ENCODE assay signal across 24 cellular contexts in the genomic region with DNA sequence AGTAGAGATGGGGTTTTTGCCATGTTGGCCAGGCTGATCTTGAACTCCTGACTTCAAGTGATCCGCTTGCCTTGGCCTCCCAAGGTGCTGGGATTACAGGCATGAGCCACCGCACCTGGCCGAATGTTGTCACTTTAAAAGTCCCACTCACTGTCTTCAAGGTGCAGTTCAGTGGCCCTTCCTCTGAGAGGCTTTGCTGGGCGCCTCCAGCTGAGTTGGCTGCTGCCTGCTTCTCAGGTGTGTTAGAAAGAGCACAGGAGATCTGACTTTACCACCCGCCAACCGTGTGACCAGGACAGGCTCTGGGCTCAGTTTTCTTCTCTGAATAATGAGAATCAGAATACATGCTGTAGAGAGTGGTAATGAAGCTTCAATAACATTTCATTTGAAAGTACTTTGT.
A peak's percentile ranks its signal among the peaks of the same experiment; 100 is the strongest.
DNase-seq lines count a peak whose midpoint lies in the region; ATAC-seq and TF ChIP-seq lines count a peak whose summit lies in the region.
"Had no signal": no experiment of that assay in that cellular context is flagged by ENCODE, and none has a peak within 500 bp of the region (broad histone marks: within the 10 kb centered on the region; RNA-seq: fewer than 3 reads in every experiment).

No MANE protein-coding gene starts in this region.

- H3K27me3 ChIP-seq in H7 (ENCODE audit: control insufficient read depth, insufficient read depth, low read length) (no peaks in the 10 kb centered on the region), parathyroid adenoma (ENCODE audit: control insufficient read depth, insufficient read depth, low read length) (no peaks in the 10 kb centered on the region)
- H3K27me3 ChIP-seq: BE2C; BLaER1 treated with 17β-estradiol and CSF1 and Interleukin-3, amounts not matched to agents 10 nM and 100 nM had no signal

- peaks cover 6% of the 10 kb centered on the region; the same call in 1 of the 2 replicates for H3K4me1 Mint-ChIP-seq in WTC11
- H3K4me1 Mint-ChIP-seq: CD14-positive monocyte; CD8-positive, alpha-beta memory T cell had no signal

- peak overlapping the region; percentile 52 for H3K27ac ChIP-seq in parathyroid adenoma
- H3K27ac ChIP-seq: A549; BLaER1 treated with 17β-estradiol and CSF1 and Interleukin-3, amounts not matched to agents 10 nM and 100 nM had no signal

- H3K9ac ChIP-seq in parathyroid adenoma, result no peak overlapping the region
- H3K9ac ChIP-seq: BLaER1 treated with 17β-estradiol and CSF1 and Interleukin-3, amounts not matched to agents 10 nM and 100 nM had no signal

- no peaks in the 10 kb centered on the region for H3K9me3 ChIP-seq in parathyroid adenoma (ENCODE audit: control insufficient read depth, low read length)
- H3K9me3 ChIP-seq: A549; BE2C; BLaER1 treated with 17β-estradiol and CSF1 and Interleukin-3, amounts not matched to agents 10 nM and 100 nM; HAP-1 had no signal

- CTCF ChIA-PET in WTC11 (lab: Charles Lee), result no interaction called here

- H3K36me3 ChIP-seq in H7 (replicated peaks; ENCODE audit: control insufficient read depth, insufficient read depth, low read length), result no peaks in the 10 kb centered on the region
- H3K36me3 ChIP-seq in parathyroid adenoma (ENCODE audit: control insufficient read depth, insufficient read depth, low read length), result no peaks in the 10 kb centered on the region
- H3K36me3 ChIP-seq: HAP-1 had no signal

- H3K4me1 ChIP-seq in parathyroid adenoma, result peaks cover 4% of the 10 kb centered on the region
- H3K4me1 ChIP-seq: A549, HAP-1 had no signal

- H3K79me2 ChIP-seq in parathyroid adenoma, result no peaks in the 10 kb centered on the region

- POLR2A ChIA-PET in WTC11 (lab: Charles Lee), result no interaction called here

- H3K36me3 Mint-ChIP-seq in WTC11, result no peaks in the 10 kb centered on the region
- H3K36me3 Mint-ChIP-seq: CD14-positive monocyte; CD8-positive, alpha-beta memory T cell had no signal

- TF ChIP-seq CTCF in WTC11 (IDR thresholded peaks at IDR 0.05), result no peak
- TF ChIP-seq CTCF in parathyroid adenoma (IDR thresholded peaks at IDR 0.05), result no peak
- no peak for TF ChIP-seq CTCF in GM13977 (IDR thresholded peaks at IDR 0.05; ENCODE audit: extremely low read depth, insufficient read depth, missing control alignments)

- no peak overlapping the region for H3K4me3 ChIP-seq in H7 (ENCODE audit: insufficient read depth, low read depth, low read length)
- no peak overlapping the region for H3K4me3 ChIP-seq in parathyroid adenoma (ENCODE audit: low read depth, low read length)
- H3K4me3 ChIP-seq: A549; BLaER1 treated with 17β-estradiol and CSF1 and Interleukin-3, amounts not matched to agents 10 nM and 100 nM; GM12878; HAP-1 had no signal

- no peak overlapping the region for H3K4me2 ChIP-seq in parathyroid adenoma (ENCODE audit: low read length)
- H3K4me2 ChIP-seq: A549; BLaER1 treated with 17β-estradiol and CSF1 and Interleukin-3, amounts not matched to agents 10 nM and 100 nM had no signal

- no peaks in the 10 kb centered on the region for H3K27me3 Mint-ChIP-seq in WTC11 (ENCODE audit: low read depth)
- H3K27me3 Mint-ChIP-seq: CD4-positive, alpha-beta T cell had no signal

- in situ Hi-C loops in GM13977 (cut with MboI; ENCODE audit: low pct_unique_long_range_greater_than_20kb, low sequenced_read_pairs, unreplicated experiment), result no loop called here

- peak overlapping the region; percentile 41 for H2AFZ ChIP-seq in parathyroid adenoma

- H3K27ac Mint-ChIP-seq in WTC11, result no peak overlapping the region
- H3K27ac Mint-ChIP-seq: CD14-positive monocyte; CD4-positive, alpha-beta T cell; CD8-positive, alpha-beta memory T cell; HFFc6 had no signal

- H3K4me3 Mint-ChIP-seq in WTC11, result no peak overlapping the region
- H3K4me3 Mint-ChIP-seq: CD14-positive monocyte; CD4-positive, alpha-beta T cell; CD8-positive, alpha-beta memory T cell; HFFc6 had no signal

- H3K9me3 Mint-ChIP-seq in WTC11, result no peaks in the 10 kb centered on the region
- H3K9me3 Mint-ChIP-seq: CD14-positive monocyte; CD4-positive, alpha-beta T cell; CD8-positive, alpha-beta memory T cell; HFFc6 had no signal

- ATAC-seq in WTC11, result peak; percentile 82
- ATAC-seq: A549, GM12878 had no signal

- DNase-seq in H7, result peak; percentile 26
- peak; percentile 42 for DNase-seq in WTC11 (ENCODE audit: low spot score)
- DNase-seq in iPS-NIHi7 (ENCODE audit: extremely low spot score), result peak; percentile 38
- no peak for DNase-seq in GM13977 (ENCODE audit: low spot score)
- DNase-seq in NCI-H146 (lab: John Stamatoyannopoulos, UW), result no peak
- DNase-seq in islet precursor cell, result no peak
- DNase-seq: 8988T; ACHN; AML-193; BE2C; CD4-positive, alpha-beta T cell; CD8-positive, alpha-beta memory T cell; DMS 273 treated with DMSO at 0.1 percent for 48 hours; DMS79; EL; GDM1; GOT3; HFFc6 had no signal

TF ChIP-seq in WTC11, 78 proteins besides CTCF, POLR2A, EP300 and RAD21 (continues in another document):
- no peak for TF ChIP-seq NR2C2 (CRISPR knock-in tag; IDR thresholded peaks at IDR 0.05)
- no peak for TF ChIP-seq SMAD3 (CRISPR knock-in tag; IDR thresholded peaks at IDR 0.05; ENCODE audit: borderline replicate concordance)
- TF ChIP-seq, protein P1, sequence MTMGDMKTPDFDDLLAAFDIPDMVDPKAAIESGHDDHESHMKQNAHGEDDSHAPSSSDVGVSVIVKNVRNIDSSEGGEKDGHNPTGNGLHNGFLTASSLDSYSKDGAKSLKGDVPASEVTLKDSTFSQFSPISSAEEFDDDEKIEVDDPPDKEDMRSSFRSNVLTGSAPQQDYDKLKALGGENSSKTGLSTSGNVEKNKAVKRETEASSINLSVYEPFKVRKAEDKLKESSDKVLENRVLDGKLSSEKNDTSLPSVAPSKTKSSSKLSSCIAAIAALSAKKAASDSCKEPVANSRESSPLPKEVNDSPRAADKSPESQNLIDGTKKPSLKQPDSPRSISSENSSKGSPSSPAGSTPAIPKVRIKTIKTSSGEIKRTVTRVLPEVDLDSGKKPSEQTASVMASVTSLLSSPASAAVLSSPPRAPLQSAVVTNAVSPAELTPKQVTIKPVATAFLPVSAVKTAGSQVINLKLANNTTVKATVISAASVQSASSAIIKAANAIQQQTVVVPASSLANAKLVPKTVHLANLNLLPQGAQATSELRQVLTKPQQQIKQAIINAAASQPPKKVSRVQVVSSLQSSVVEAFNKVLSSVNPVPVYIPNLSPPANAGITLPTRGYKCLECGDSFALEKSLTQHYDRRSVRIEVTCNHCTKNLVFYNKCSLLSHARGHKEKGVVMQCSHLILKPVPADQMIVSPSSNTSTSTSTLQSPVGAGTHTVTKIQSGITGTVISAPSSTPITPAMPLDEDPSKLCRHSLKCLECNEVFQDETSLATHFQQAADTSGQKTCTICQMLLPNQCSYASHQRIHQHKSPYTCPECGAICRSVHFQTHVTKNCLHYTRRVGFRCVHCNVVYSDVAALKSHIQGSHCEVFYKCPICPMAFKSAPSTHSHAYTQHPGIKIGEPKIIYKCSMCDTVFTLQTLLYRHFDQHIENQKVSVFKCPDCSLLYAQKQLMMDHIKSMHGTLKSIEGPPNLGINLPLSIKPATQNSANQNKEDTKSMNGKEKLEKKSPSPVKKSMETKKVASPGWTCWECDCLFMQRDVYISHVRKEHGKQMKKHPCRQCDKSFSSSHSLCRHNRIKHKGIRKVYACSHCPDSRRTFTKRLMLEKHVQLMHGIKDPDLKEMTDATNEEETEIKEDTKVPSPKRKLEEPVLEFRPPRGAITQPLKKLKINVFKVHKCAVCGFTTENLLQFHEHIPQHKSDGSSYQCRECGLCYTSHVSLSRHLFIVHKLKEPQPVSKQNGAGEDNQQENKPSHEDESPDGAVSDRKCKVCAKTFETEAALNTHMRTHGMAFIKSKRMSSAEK (CRISPR knock-in tag; IDR thresholded peaks at IDR 0.05; ENCODE audit: borderline replicate concordance), result no peak
- TF ChIP-seq TP53 (CRISPR knock-in tag; IDR thresholded peaks at IDR 0.05), result no peak
- no peak for TF ChIP-seq RORB (CRISPR knock-in tag; IDR thresholded peaks at IDR 0.05)
- TF ChIP-seq TCF7 (CRISPR knock-in tag; IDR thresholded peaks at IDR 0.05; ENCODE audit: low read depth), result no peak
- TF ChIP-seq, protein P2, sequence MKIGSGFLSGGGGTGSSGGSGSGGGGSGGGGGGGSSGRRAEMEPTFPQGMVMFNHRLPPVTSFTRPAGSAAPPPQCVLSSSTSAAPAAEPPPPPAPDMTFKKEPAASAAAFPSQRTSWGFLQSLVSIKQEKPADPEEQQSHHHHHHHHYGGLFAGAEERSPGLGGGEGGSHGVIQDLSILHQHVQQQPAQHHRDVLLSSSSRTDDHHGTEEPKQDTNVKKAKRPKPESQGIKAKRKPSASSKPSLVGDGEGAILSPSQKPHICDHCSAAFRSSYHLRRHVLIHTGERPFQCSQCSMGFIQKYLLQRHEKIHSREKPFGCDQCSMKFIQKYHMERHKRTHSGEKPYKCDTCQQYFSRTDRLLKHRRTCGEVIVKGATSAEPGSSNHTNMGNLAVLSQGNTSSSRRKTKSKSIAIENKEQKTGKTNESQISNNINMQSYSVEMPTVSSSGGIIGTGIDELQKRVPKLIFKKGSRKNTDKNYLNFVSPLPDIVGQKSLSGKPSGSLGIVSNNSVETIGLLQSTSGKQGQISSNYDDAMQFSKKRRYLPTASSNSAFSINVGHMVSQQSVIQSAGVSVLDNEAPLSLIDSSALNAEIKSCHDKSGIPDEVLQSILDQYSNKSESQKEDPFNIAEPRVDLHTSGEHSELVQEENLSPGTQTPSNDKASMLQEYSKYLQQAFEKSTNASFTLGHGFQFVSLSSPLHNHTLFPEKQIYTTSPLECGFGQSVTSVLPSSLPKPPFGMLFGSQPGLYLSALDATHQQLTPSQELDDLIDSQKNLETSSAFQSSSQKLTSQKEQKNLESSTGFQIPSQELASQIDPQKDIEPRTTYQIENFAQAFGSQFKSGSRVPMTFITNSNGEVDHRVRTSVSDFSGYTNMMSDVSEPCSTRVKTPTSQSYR (CRISPR knock-in tag; IDR thresholded peaks at IDR 0.05), result no peak
- TF ChIP-seq, protein P3, sequence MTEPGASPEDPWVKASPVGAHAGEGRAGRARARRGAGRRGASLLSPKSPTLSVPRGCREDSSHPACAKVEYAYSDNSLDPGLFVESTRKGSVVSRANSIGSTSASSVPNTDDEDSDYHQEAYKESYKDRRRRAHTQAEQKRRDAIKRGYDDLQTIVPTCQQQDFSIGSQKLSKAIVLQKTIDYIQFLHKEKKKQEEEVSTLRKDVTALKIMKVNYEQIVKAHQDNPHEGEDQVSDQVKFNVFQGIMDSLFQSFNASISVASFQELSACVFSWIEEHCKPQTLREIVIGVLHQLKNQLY (CRISPR knock-in tag; IDR thresholded peaks at IDR 0.05), result no peak
- TF ChIP-seq, protein P4, sequence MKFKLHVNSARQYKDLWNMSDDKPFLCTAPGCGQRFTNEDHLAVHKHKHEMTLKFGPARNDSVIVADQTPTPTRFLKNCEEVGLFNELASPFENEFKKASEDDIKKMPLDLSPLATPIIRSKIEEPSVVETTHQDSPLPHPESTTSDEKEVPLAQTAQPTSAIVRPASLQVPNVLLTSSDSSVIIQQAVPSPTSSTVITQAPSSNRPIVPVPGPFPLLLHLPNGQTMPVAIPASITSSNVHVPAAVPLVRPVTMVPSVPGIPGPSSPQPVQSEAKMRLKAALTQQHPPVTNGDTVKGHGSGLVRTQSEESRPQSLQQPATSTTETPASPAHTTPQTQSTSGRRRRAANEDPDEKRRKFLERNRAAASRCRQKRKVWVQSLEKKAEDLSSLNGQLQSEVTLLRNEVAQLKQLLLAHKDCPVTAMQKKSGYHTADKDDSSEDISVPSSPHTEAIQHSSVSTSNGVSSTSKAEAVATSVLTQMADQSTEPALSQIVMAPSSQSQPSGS (CRISPR knock-in tag; IDR thresholded peaks at IDR 0.05; ENCODE audit: borderline replicate concordance, low read depth), result no peak

Comparison
In these comparisons a context has a peak if more than half of its experiments do, and no peak if none do; other contexts are left out.
1. DNase-seq: peak in H7 (single experiment), WTC11 (single experiment) and iPS-NIHi7 (single experiment); none in GM13977 (single experiment), NCI-H146 (single experiment) and islet precursor cell (single experiment).